8 cellular contexts compared by ENCODE assay signal in the genomic region with DNA sequence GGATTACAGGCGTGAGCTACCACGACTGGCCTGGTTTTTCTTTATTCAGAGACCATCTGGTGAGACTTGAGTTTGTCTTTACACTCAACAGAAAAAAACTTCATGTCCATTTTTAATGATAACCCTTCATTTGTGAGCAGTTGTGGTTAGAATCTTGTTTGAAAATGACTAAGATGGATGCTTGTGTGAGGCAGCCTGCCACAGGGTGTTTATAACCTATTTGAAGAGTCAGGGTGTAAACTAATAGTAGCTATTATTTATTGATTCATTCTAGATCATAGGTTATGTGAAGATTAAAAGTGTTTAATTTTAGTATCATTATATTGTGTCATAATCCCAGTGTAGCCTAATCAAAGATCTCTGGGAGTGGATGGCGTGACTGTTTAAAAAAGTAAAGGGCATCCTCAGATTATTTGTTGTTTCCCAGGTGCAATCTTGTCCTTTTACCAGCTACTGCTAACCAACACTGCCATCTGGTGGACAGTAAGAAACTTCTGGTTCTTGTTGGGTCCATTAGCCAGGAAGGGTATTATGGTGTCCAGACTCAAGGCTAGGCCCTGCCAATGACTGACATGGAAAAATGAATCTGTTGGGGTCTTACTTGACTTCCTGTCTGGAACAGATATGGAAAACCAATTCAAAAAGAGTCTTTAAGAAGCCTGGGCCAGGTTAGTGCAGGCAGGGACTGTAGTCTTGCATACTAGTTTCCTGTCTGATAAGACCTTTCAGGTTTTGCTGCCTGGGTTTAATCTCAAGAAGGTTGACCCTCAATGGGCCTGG. TPM values are rescaled to one million over a fixed set of nuclear protein-coding genes. Genes with fewer than 3 reads are reported as not detected.
DNase-seq lines count a peak whose midpoint lies in the region; ATAC-seq and TF ChIP-seq lines count a peak whose summit lies in the region.

No MANE protein-coding gene starts in this region.

- no peak overlapping the region for H3K4me3 Mint-ChIP-seq in activated CD8-positive, alpha-beta T cell treated with anti-CD3 and anti-CD28 coated beads, Interleukin-2, amount 10 ng/mL, durations not matched to agents 7 days and 5 days
- H3K4me3 Mint-ChIP-seq in neural crest cell: peak overlapping the region; percentile 34

- H3K4me3 ChIP-seq in fibroblast of mammary gland (ENCODE audit: control insufficient read depth, low read depth, low read length): no peak overlapping the region

- no peaks in the 10 kb centered on the region for H3K27me3 Mint-ChIP-seq in activated CD8-positive, alpha-beta T cell treated with anti-CD3 and anti-CD28 coated beads, Interleukin-2, amount 10 ng/mL, durations not matched to agents 7 days and 5 days (ENCODE audit: low read depth)
- no peaks in the 10 kb centered on the region for H3K27me3 Mint-ChIP-seq in neural crest cell (ENCODE audit: low read depth)

- peaks cover 21% of the 10 kb centered on the region for H3K36me3 Mint-ChIP-seq in activated CD8-positive, alpha-beta T cell treated with anti-CD3 and anti-CD28 coated beads, Interleukin-2, amount 10 ng/mL, durations not matched to agents 7 days and 5 days (ENCODE audit: low read depth)
- peaks cover 7% of the 10 kb centered on the region for H3K36me3 Mint-ChIP-seq in neural crest cell (ENCODE audit: low read depth)

- no peak overlapping the region for H3K27ac Mint-ChIP-seq in activated CD8-positive, alpha-beta T cell treated with anti-CD3 and anti-CD28 coated beads, Interleukin-2, amount 10 ng/mL, durations not matched to agents 7 days and 5 days
- peak overlapping the region; percentile 27 for H3K27ac Mint-ChIP-seq in neural crest cell (ENCODE audit: unreplicated experiment)

- peak; percentile 66 for ATAC-seq in GM19463 (IDR thresholded peaks at IDR 0.05; ENCODE audit: unreplicated experiment)
- ATAC-seq in activated CD8-positive, alpha-beta T cell treated with anti-CD3 and anti-CD28 coated beads, Interleukin-2, amount 10 ng/mL, durations not matched to agents 7 days and 5 days: peak; percentile 78

- peaks cover 10% of the 10 kb centered on the region for H3K4me1 Mint-ChIP-seq in activated CD8-positive, alpha-beta T cell treated with anti-CD3 and anti-CD28 coated beads, Interleukin-2, amount 10 ng/mL, durations not matched to agents 7 days and 5 days (ENCODE audit: low read depth)
- H3K4me1 Mint-ChIP-seq in neural crest cell: peaks cover 10% of the 10 kb centered on the region

- POLR2A ChIA-PET in activated CD8-positive, alpha-beta T cell treated with anti-CD3 and anti-CD28 coated beads, Interleukin-2, amount 10 ng/mL, durations not matched to agents 7 days and 5 days (lab: Charles Lee): no interaction called here

- H3K9me3 Mint-ChIP-seq in activated CD8-positive, alpha-beta T cell treated with anti-CD3 and anti-CD28 coated beads, Interleukin-2, amount 10 ng/mL, durations not matched to agents 7 days and 5 days (ENCODE audit: insufficient read depth): no peaks in the 10 kb centered on the region
- no peaks in the 10 kb centered on the region for H3K9me3 Mint-ChIP-seq in neural crest cell

- peak; percentile 85 for TF ChIP-seq CTCF in fibroblast of mammary gland (conservative IDR thresholded peaks at IDR 0.05; ENCODE audit: control insufficient read depth, insufficient read depth, low read depth, low read length)
- peak; percentile 97 for TF ChIP-seq CTCF in neural crest cell (conservative IDR thresholded peaks at IDR 0.05)

- CTCF ChIA-PET in activated CD8-positive, alpha-beta T cell treated with anti-CD3 and anti-CD28 coated beads, Interleukin-2, amount 10 ng/mL, durations not matched to agents 7 days and 5 days (lab: Charles Lee): interaction anchor here (0.7 to 7.1 kb wide), 41 partner anchors 10 to 721 kb away, joined by 3 to 73 read pairs (median 4); a partner anchor contains a TSS

- DNase-seq in DMS53 (lab: John Stamatoyannopoulos, UW): peak; percentile 94
- DNase-seq in HK-2 (ENCODE audit: unreplicated experiment): peak; percentile 37
- DNase-seq in NCI-H69 (lab: John Stamatoyannopoulos, UW): peak; percentile 79
- peak; percentile 67 for DNase-seq in activated CD8-positive, alpha-beta T cell treated with anti-CD3 and anti-CD28 coated beads, Interleukin-2, amount 10 ng/mL, durations not matched to agents 7 days and 5 days
- DNase-seq in fibroblast of mammary gland (ENCODE audit: low read depth): peak; percentile 94
- peak; percentile 34 for DNase-seq in neural crest cell (ENCODE audit: low read depth, low spot score)
- DNase-seq in cerebellar nuclear complex (lab: John Stamatoyannopoulos, UW): no peak

RNA-seq across cellular contexts. Expression of a gene that starts 24.9 kb away (rescaled TPM):
- total RNA-seq in activated CD8-positive, alpha-beta T cell treated with anti-CD3 and anti-CD28 coated beads, Interleukin-2, amount 10 ng/mL, durations not matched to agents 7 days and 5 days: 10 to 100 TPM; 21.8 to 22.6 TPM
- total RNA-seq in neural crest cell: 19.3 and 21.4 TPM in 2 replicates

Comparison
In these comparisons a context has a peak if more than half of its experiments do, and no peak if none do; other contexts are left out.
1. DNase-seq: peak in DMS53 (single experiment), HK-2 (single experiment), NCI-H69 (single experiment), activated CD8-positive, alpha-beta T cell treated with anti-CD3 and anti-CD28 coated beads, Interleukin-2, amount 10 ng/mL, durations not matched to agents 7 days and 5 days (single experiment), fibroblast of mammary gland (single experiment) and neural crest cell (single experiment); none in cerebellar nuclear complex (0 of 2).